In the genomic region with DNA sequence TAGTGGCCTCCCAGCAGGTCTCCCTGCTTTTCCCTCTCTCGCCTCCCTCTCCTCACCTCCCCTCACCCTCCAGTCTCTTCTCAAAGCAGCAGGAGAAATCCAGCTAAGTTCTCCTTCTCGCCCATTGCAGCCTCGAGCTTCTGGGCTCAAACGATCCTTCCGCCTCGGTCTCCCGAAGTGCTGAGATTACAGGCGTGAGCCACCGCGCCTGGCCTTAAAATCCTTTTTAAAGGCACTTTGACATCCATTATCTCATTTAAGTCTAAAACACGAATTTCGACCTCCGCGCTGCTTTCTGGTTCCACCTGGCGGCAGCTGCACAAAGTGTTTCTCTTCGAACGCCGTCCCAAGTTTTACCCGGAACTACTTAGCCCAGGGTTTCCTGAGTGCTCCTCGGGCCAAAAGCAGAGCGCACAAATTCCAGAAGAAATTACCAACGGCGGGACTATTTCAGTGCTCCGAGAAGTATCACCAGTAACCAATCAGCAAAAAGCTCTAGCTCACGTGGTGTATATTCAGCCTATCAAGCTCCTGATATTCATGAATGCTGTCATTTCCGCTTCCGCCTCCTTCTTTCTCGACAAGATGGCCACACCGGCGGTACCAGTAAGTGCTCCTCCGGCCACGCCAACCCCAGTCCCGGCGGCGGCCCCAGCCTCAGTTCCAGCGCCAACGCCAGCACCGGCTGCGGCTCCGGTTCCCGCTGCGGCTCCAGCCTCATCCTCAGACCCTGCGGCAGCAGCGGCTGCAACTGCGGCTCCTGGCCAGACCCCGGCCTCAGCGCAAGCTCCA, we compare ENCODE assay signal across 8 cellular contexts. TPM values are rescaled to one million over a fixed set of nuclear protein-coding genes. Genes with fewer than 3 reads are reported as not detected.
DNase-seq lines count a peak whose midpoint lies in the region; ATAC-seq and TF ChIP-seq lines count a peak whose summit lies in the region.

A gene with protein sequence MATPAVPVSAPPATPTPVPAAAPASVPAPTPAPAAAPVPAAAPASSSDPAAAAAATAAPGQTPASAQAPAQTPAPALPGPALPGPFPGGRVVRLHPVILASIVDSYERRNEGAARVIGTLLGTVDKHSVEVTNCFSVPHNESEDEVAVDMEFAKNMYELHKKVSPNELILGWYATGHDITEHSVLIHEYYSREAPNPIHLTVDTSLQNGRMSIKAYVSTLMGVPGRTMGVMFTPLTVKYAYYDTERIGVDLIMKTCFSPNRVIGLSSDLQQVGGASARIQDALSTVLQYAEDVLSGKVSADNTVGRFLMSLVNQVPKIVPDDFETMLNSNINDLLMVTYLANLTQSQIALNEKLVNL (plus strand): TSS at position 570 of the 792 bp plus-strand sequence. CDS start 16 bp downstream, at position 586.

- peak within 1 kb of the TSS; percentile 83 for H3K9ac ChIP-seq in mucosa of stomach (ENCODE audit: low read length)

- DNase-seq in DMS53 treated with DMSO at 0.1 percent for 48 hours (lab: John Stamatoyannopoulos, UW; ENCODE audit: unreplicated experiment) (peak; percentile 99), KG1 (lab: John Stamatoyannopoulos, UW) (peak; percentile 96)
- peak; percentile 87 for DNase-seq in activated T-cell treated with anti-CD3 and anti-CD28 coated beads, Interleukin-2, amount 50 U/mL, for 24 hours
- DNase-seq in stimulated activated CD8-positive, alpha-beta memory T cell treated with anti-CD3 and anti-CD28 coated beads, Interleukin-7, amount 100 ng/mL, for 1 hour (ENCODE audit: low read depth in 2 of 2) = peak; percentile 70 to 75

- H3K4me3 ChIP-seq in esophagus (ENCODE audit: low read depth in 1 of 2, low read length in 2 of 2) = peak within 1 kb of the TSS; percentile 91
- peak within 1 kb of the TSS; percentile 61 for H3K4me3 ChIP-seq in mucosa of stomach (ENCODE audit: low read length)

- peak within 1 kb of the TSS; percentile 93 for H3K4me3 Mint-ChIP-seq in activated T-cell treated with anti-CD3 and anti-CD28 coated beads, Interleukin-2, amount 50 U/mL, for 24 hours

- no peaks in the 10 kb centered on the region for H3K9me3 ChIP-seq in esophagus (ENCODE audit: control insufficient read depth in 2 of 2, insufficient read depth in 1 of 2, low read depth in 1 of 2, low read length in 1 of 2)
- H3K9me3 ChIP-seq in mucosa of stomach (ENCODE audit: control insufficient read depth, low read length) = no peaks in the 10 kb centered on the region

- peak; percentile 97 for ATAC-seq in GM21723 (IDR thresholded peaks at IDR 0.05; ENCODE audit: unreplicated experiment)

- H3K27me3 Mint-ChIP-seq in activated T-cell treated with anti-CD3 and anti-CD28 coated beads, Interleukin-2, amount 50 U/mL, for 24 hours = no peaks in the 10 kb centered on the region

- peaks cover 44% of the 10 kb centered on the region for H3K36me3 Mint-ChIP-seq in activated T-cell treated with anti-CD3 and anti-CD28 coated beads, Interleukin-2, amount 50 U/mL, for 24 hours (ENCODE audit: low read depth)

- H3K9me3 Mint-ChIP-seq in activated T-cell treated with anti-CD3 and anti-CD28 coated beads, Interleukin-2, amount 50 U/mL, for 24 hours = no peaks in the 10 kb centered on the region

- H3K27ac Mint-ChIP-seq in activated T-cell treated with anti-CD3 and anti-CD28 coated beads, Interleukin-2, amount 50 U/mL, for 24 hours = peak within 1 kb of the TSS; percentile 96

- WGBS in esophagus, 2 donors = 1 to 2% methylated on average over 47 of the region's 47 CpGs

- H3K36me3 ChIP-seq in esophagus (ENCODE audit: control insufficient read depth in 2 of 2, insufficient read depth in 2 of 2, low read length in 1 of 2) (peaks cover under 1 to 2% of the 10 kb centered on the region in 2 donors), mucosa of stomach (ENCODE audit: control insufficient read depth, insufficient read depth, low read length) (no peaks in the 10 kb centered on the region)

- H3K4me1 Mint-ChIP-seq in activated T-cell treated with anti-CD3 and anti-CD28 coated beads, Interleukin-2, amount 50 U/mL, for 24 hours (ENCODE audit: low read depth) = peaks cover 43% of the 10 kb centered on the region

- H3K4me1 ChIP-seq in esophagus (ENCODE audit: control insufficient read depth in 2 of 2, insufficient read depth in 2 of 2, low read length in 1 of 2) (peaks cover 0 to 2% of the 10 kb centered on the region in 2 donors), mucosa of stomach (ENCODE audit: control insufficient read depth, insufficient read depth, low read length) (peaks cover 7% of the 10 kb centered on the region)

- H3K27ac ChIP-seq in esophagus (ENCODE audit: low read depth in 2 of 2, low read length in 1 of 2) = peak within 1 kb of the TSS; percentile 68 to 89

- H3K27me3 ChIP-seq in esophagus (ENCODE audit: control insufficient read depth in 1 of 2, insufficient read depth in 2 of 2, low read length in 2 of 2) (no peaks in the 10 kb centered on the region), mucosa of stomach (ENCODE audit: control insufficient read depth, insufficient read depth, low read length) (no peaks in the 10 kb centered on the region)

TF ChIP-seq in PFSK-1, 5 proteins besides CTCF, POLR2A, EP300 and RAD21:
- TF ChIP-seq POLR2AphosphoS5 (IDR thresholded peaks at IDR 0.05; ENCODE audit: low read depth, low read length) = peak; percentile 59; the same call in 1 of the 2 replicates
- 0 out of 2 replicates have a peak, but pooled peaks have one; percentile 0 for TF ChIP-seq SIN3A (IDR thresholded peaks at IDR 0.05; ENCODE audit: borderline replicate concordance, insufficient read depth, low read length)
- TF ChIP-seq FOXP2 (optimal IDR thresholded peaks at IDR 0.05; ENCODE audit: borderline replicate concordance, extremely low read depth, extremely low read length, insufficient read depth) = no peak
- peak; percentile 52; the same call in 1 of the 2 replicates for TF ChIP-seq TAF1 (IDR thresholded peaks at IDR 0.05; ENCODE audit: borderline replicate concordance, insufficient read depth, low read length)
- TF ChIP-seq, protein P1, sequence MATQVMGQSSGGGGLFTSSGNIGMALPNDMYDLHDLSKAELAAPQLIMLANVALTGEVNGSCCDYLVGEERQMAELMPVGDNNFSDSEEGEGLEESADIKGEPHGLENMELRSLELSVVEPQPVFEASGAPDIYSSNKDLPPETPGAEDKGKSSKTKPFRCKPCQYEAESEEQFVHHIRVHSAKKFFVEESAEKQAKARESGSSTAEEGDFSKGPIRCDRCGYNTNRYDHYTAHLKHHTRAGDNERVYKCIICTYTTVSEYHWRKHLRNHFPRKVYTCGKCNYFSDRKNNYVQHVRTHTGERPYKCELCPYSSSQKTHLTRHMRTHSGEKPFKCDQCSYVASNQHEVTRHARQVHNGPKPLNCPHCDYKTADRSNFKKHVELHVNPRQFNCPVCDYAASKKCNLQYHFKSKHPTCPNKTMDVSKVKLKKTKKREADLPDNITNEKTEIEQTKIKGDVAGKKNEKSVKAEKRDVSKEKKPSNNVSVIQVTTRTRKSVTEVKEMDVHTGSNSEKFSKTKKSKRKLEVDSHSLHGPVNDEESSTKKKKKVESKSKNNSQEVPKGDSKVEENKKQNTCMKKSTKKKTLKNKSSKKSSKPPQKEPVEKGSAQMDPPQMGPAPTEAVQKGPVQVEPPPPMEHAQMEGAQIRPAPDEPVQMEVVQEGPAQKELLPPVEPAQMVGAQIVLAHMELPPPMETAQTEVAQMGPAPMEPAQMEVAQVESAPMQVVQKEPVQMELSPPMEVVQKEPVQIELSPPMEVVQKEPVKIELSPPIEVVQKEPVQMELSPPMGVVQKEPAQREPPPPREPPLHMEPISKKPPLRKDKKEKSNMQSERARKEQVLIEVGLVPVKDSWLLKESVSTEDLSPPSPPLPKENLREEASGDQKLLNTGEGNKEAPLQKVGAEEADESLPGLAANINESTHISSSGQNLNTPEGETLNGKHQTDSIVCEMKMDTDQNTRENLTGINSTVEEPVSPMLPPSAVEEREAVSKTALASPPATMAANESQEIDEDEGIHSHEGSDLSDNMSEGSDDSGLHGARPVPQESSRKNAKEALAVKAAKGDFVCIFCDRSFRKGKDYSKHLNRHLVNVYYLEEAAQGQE (IDR thresholded peaks at IDR 0.05; ENCODE audit: insufficient read depth in 1 of 2, low read depth in 2 of 2, low read length in 2 of 2) = no peak

RNA-seq across cellular contexts. Expression of the gene that starts here (rescaled TPM):
- polyA plus RNA-seq in PFSK-1 (2012; ENCODE audit: insufficient read length, low read depth) = 471 TPM
- polyA plus RNA-seq in esophagus = 100 to 1,000 TPM in 1 of 2 donors, 10 to 100 TPM in 1; 80.4 to 406 TPM

Comparison
In these comparisons a context has a peak if more than half of its experiments do, and no peak if none do; other contexts are left out.
1. Peak in every context shown above with its lines: DNase-seq, ATAC-seq, H3K4me3 ChIP-seq and H3K27ac ChIP-seq.